ENCODE assay signal across 8 cellular contexts in genomic region chr19:58572818-58573657, GRCh38. TPM values are rescaled to one million over a fixed set of nuclear protein-coding genes. Genes with fewer than 3 reads are reported as not detected.
A peak's percentile ranks its signal among the peaks of the same experiment; 100 is the strongest.
DNase-seq lines count a peak whose midpoint lies in the region; ATAC-seq and TF ChIP-seq lines count a peak whose summit lies in the region.

MZF1 (minus strand) TSS chr19:58573335; CDS start chr19:58571389, 1,946 bp downstream.

- DNase-seq in CD4-positive, alpha-beta T cell, result peak; percentile 98 to 100 (median 100)
- peak; percentile 97 for DNase-seq in HuH-7.5 (ENCODE audit: low spot score)
- DNase-seq in activated CD8-positive, alpha-beta memory T cell treated with anti-CD3 and anti-CD28 coated beads, Interleukin-2, amount 50 U/mL, for 4 hours, result peak; percentile 100
- DNase-seq in esophagus muscularis mucosa (ENCODE audit: extremely low spot score), result peak; percentile 100
- DNase-seq in naive thymus-derived CD8-positive, alpha-beta T cell, result peak; percentile 96 to 100 (median 100)
- no peak for DNase-seq in anterior cingulate cortex (lab: John Stamatoyannopoulos, UW)

- CTCF ChIA-PET in CD4-positive, alpha-beta T cell (lab: Charles Lee), result interaction anchor here (2.5 kb wide), 1 partner anchor 53 kb away, joined by 13 read pairs; the partner anchor contains the start of gene ZBTB45

- peak; percentile 33 for TF ChIP-seq POLR2A in esophagus muscularis mucosa (IDR thresholded peaks at IDR 0.05; ENCODE audit: low read depth)

- H3K4me1 ChIP-seq in esophagus muscularis mucosa, result peaks cover 26 to 53% (median 45%) of the 10 kb centered on the region in 4 donors

- H3K27ac Mint-ChIP-seq in CD4-positive, alpha-beta T cell, result peak within 1 kb of the TSS; percentile 96
- H3K27ac Mint-ChIP-seq in naive thymus-derived CD8-positive, alpha-beta T cell, result peak within 1 kb of the TSS; percentile 99 to 100 (median 100)
- peak within 1 kb of the TSS; percentile 100 for H3K27ac Mint-ChIP-seq in stimulated activated naive CD8-positive, alpha-beta T cell treated with anti-CD3 and anti-CD28 coated beads, Interleukin-15, Interleukin-2, amounts not matched to agents 100 ng/mL and 50 ng/mL, for 24 hours

- H3K9me3 ChIP-seq in CD4-positive, alpha-beta T cell (ENCODE audit: control insufficient read depth, low read length), result no peaks in the 10 kb centered on the region
- no peaks in the 10 kb centered on the region for H3K9me3 ChIP-seq in esophagus muscularis mucosa

- H3K27ac ChIP-seq in CD4-positive, alpha-beta T cell (ENCODE audit: low read depth, low read length), result peak within 1 kb of the TSS; percentile 100
- H3K27ac ChIP-seq in esophagus muscularis mucosa (replicated peaks in 1 of 4), result peak within 1 kb of the TSS; percentile 91 to 99 (median 96)

- POLR2A ChIA-PET in CD4-positive, alpha-beta T cell (lab: Charles Lee), result interaction anchor here (1.1 to 3.2 kb wide), 6 partner anchors 11 to 54 kb away, joined by 3 to 63 read pairs (median 17); partner anchors contain the start of genes CHMP2A, TRIM28, UBE2M and ZBTB45
- POLR2A ChIA-PET in naive thymus-derived CD8-positive, alpha-beta T cell (lab: Charles Lee), result interaction anchor here (0.9 to 4.7 kb wide), 10 partner anchors 11 to 571 kb away, joined by 3 to 68 read pairs (median 7); partner anchors contain the start of genes CHMP2A, TRIM28, UBE2M and ZBTB45

- peak within 1 kb of the TSS; percentile 92 for H3K4me3 Mint-ChIP-seq in CD4-positive, alpha-beta T cell
- H3K4me3 Mint-ChIP-seq in naive thymus-derived CD8-positive, alpha-beta T cell, result peak within 1 kb of the TSS; percentile 88 to 100 (median 98)
- peak within 1 kb of the TSS; percentile 93 for H3K4me3 Mint-ChIP-seq in stimulated activated naive CD8-positive, alpha-beta T cell treated with anti-CD3 and anti-CD28 coated beads, Interleukin-15, Interleukin-2, amounts not matched to agents 100 ng/mL and 50 ng/mL, for 24 hours

- intact Hi-C loops in CD4-positive, alpha-beta T cell (cut with DNase I, micrococcal nuclease), result loop anchor here (1.0 kb wide), 2 partner anchors 14 to 29 kb away; partner anchors contain the start of gene TRIM28 (in 2 of the 2)
- intact Hi-C loops in esophagus muscularis mucosa (cut with DNase I), result no loop called here

- TF ChIP-seq CTCF in CD4-positive, alpha-beta T cell (IDR thresholded peaks at IDR 0.05), result no peak
- TF ChIP-seq CTCF in esophagus muscularis mucosa (IDR thresholded peaks at IDR 0.05), result peak in 2 of 3 experiments; percentile 17 to 20

- peaks cover 0 to 32% (median 25%) of the 10 kb centered on the region in 4 donors for H3K36me3 ChIP-seq in esophagus muscularis mucosa

- ATAC-seq in CD4-positive, alpha-beta T cell (ENCODE audit: poor library complexity), result peak; percentile 72
- ATAC-seq in GM21423 (IDR thresholded peaks at IDR 0.05; ENCODE audit: unreplicated experiment), result peak; percentile 57
- peak; percentile 70 to 76 for ATAC-seq in naive thymus-derived CD8-positive, alpha-beta T cell

- 0% methylated on average over 58 of the region's 75 CpGs for WGBS in esophagus muscularis mucosa

- H3K27me3 ChIP-seq in CD4-positive, alpha-beta T cell (ENCODE audit: control insufficient read depth, insufficient read depth, low read length), result no peaks in the 10 kb centered on the region
- no peaks in the 10 kb centered on the region for H3K27me3 ChIP-seq in esophagus muscularis mucosa

- no peaks in the 10 kb centered on the region for H3K27me3 Mint-ChIP-seq in CD4-positive, alpha-beta T cell
- peaks cover 0 to 5% (median 0%) of the 10 kb centered on the region in 5 donors for H3K27me3 Mint-ChIP-seq in naive thymus-derived CD8-positive, alpha-beta T cell
- no peaks in the 10 kb centered on the region for H3K27me3 Mint-ChIP-seq in stimulated activated naive CD8-positive, alpha-beta T cell treated with anti-CD3 and anti-CD28 coated beads, Interleukin-15, Interleukin-2, amounts not matched to agents 100 ng/mL and 50 ng/mL, for 24 hours

- no peaks in the 10 kb centered on the region for H3K9me3 Mint-ChIP-seq in CD4-positive, alpha-beta T cell
- no peaks in the 10 kb centered on the region for H3K9me3 Mint-ChIP-seq in naive thymus-derived CD8-positive, alpha-beta T cell
- no peaks in the 10 kb centered on the region for H3K9me3 Mint-ChIP-seq in stimulated activated naive CD8-positive, alpha-beta T cell treated with anti-CD3 and anti-CD28 coated beads, Interleukin-15, Interleukin-2, amounts not matched to agents 100 ng/mL and 50 ng/mL, for 24 hours

- H3K4me3 ChIP-seq in esophagus muscularis mucosa, result peak within 1 kb of the TSS; percentile 64 to 87 (median 67)

- TF ChIP-seq EP300 in esophagus muscularis mucosa (IDR thresholded peaks at IDR 0.05), result no peak

- peaks cover 36% of the 10 kb centered on the region for H3K4me1 Mint-ChIP-seq in CD4-positive, alpha-beta T cell (ENCODE audit: low read depth)
- peaks cover 29 to 55% (median 45%) of the 10 kb centered on the region in 4 donors for H3K4me1 Mint-ChIP-seq in naive thymus-derived CD8-positive, alpha-beta T cell
- H3K4me1 Mint-ChIP-seq in stimulated activated naive CD8-positive, alpha-beta T cell treated with anti-CD3 and anti-CD28 coated beads, Interleukin-15, Interleukin-2, amounts not matched to agents 100 ng/mL and 50 ng/mL, for 24 hours (ENCODE audit: low read depth), result peaks cover 42% of the 10 kb centered on the region

- H3K36me3 Mint-ChIP-seq in CD4-positive, alpha-beta T cell (ENCODE audit: low read depth), result peaks cover 23% of the 10 kb centered on the region
- H3K36me3 Mint-ChIP-seq in naive thymus-derived CD8-positive, alpha-beta T cell, result no peaks in the 10 kb centered on the region
- peaks cover 22% of the 10 kb centered on the region for H3K36me3 Mint-ChIP-seq in stimulated activated naive CD8-positive, alpha-beta T cell treated with anti-CD3 and anti-CD28 coated beads, Interleukin-15, Interleukin-2, amounts not matched to agents 100 ng/mL and 50 ng/mL, for 24 hours (ENCODE audit: low read depth)

RNA-seq across cellular contexts. Expression of gene MZF1, which starts in this region (rescaled TPM):
- 10 to 100 TPM; 21.0 to 21.1 TPM for total RNA-seq in CD4-positive, alpha-beta T cell
- total RNA-seq in esophagus muscularis mucosa, result 10 to 100 TPM; 20.5 to 29.3 (median 22.4) TPM
- 10 to 100 TPM; 49.1 to 53.2 TPM for total RNA-seq in naive thymus-derived CD8-positive, alpha-beta T cell
- polyA plus RNA-seq in naive thymus-derived CD8-positive, alpha-beta T cell, result 10 to 100 TPM in 2 of 3 donors, 1 to 10 TPM in 1; 9.1 to 12.7 (median 11.7) TPM

Comparison
In these comparisons a context has a peak if more than half of its experiments do, and no peak if none do; other contexts are left out.
1. DNase-seq: peak in CD4-positive, alpha-beta T cell (10 of 10), HuH-7.5 (single experiment), activated CD8-positive, alpha-beta memory T cell treated with anti-CD3 and anti-CD28 coated beads, Interleukin-2, amount 50 U/mL, for 4 hours (single experiment), esophagus muscularis mucosa (single experiment) and naive thymus-derived CD8-positive, alpha-beta T cell (10 of 10); none in anterior cingulate cortex (0 of 58).
2. Peak in every context shown above with its lines, with median percentiles within 50 percentile points of each other: ATAC-seq, H3K27ac Mint-ChIP-seq and H3K4me3 Mint-ChIP-seq.